1 cellular context compared by ENCODE assay signal in genomic region chr3:66483006-66483928, GRCh38.
TF ChIP-seq lines count a peak whose summit lies in the region.

No MANE protein-coding gene starts in this region.

TF ChIP-seq in GM23338, 12 proteins besides CTCF, POLR2A, EP300 and RAD21 (continued from another document):
- no peak for TF ChIP-seq REST (IDR thresholded peaks at IDR 0.05; ENCODE audit: unreplicated experiment)
- no peak for TF ChIP-seq ETS1 (IDR thresholded peaks at IDR 0.05)
